9 cellular contexts compared by ENCODE assay signal in genomic region chr10:91201213-91201996, GRCh38. TPM values are rescaled to one million over a fixed set of nuclear protein-coding genes. Genes with fewer than 3 reads are reported as not detected.
DNase-seq lines count a peak whose midpoint lies in the region; ATAC-seq, FAIRE-seq and TF ChIP-seq lines count a peak whose summit lies in the region.
"Had no signal": no experiment of that assay in that cellular context is flagged by ENCODE, and none has a peak within 500 bp of the region (broad histone marks: within the 10 kb centered on the region; RNA-seq: fewer than 3 reads in every experiment).

No MANE protein-coding gene starts in this region.

- ATAC-seq in GM21723 (IDR thresholded peaks at IDR 0.05; ENCODE audit: unreplicated experiment) (peak; percentile 49), left colon (peak; percentile 28), GM21390 (IDR thresholded peaks at IDR 0.05; ENCODE audit: unreplicated experiment) (no peak), HG03159 (IDR thresholded peaks at IDR 0.05; ENCODE audit: unreplicated experiment) (no peak)

- intact Hi-C loops in left colon (cut with DNase I, micrococcal nuclease) = no loop called here

- FAIRE-seq in GM12892 (lab: Jason Lieb, UNC) (peak; percentile 66), H54 (lab: Jason Lieb, UNC) (no peak)

- TF ChIP-seq POLR2A in GM12892 (IDR thresholded peaks at IDR 0.05; ENCODE audit: low read depth, low read length) (no peak), H54 (IDR thresholded peaks at IDR 0.05; ENCODE audit: low read depth, low read length) (no peak)

- DNase-seq in GM12892 (ENCODE audit: insufficient read length) (no peak), OCI-M1 (lab: John Stamatoyannopoulos, UW) (peak; percentile 83), left colon (no peak), HuH-7 (ENCODE audit: low spot score) (no peak), H54 (ENCODE audit: insufficient read length, low spot score) (no peak)
- DNase-seq: WERI-Rb-1 had no signal

RNA-seq across cellular contexts. Expression of gene PCGF5, which starts 19.1 kb away (rescaled TPM):
- polyA plus RNA-seq in GM12892 (2012; ENCODE audit: missing spikeins) = 40.8 TPM
- 10 to 100 TPM; 65.5 to 65.6 TPM for total RNA-seq in left colon

Comparison
In these comparisons a context has a peak if more than half of its experiments do, and no peak if none do; other contexts are left out.
1. ATAC-seq: peak in GM21723 (single experiment) and left colon (single experiment); none in GM21390 (single experiment) and HG03159 (single experiment).